Comparison of ENCODE assay signal across 15 cellular contexts in genomic region chr4:5036239-5036638, GRCh38. TPM values are rescaled to one million over a fixed set of nuclear protein-coding genes. Genes with fewer than 3 reads are reported as not detected.
DNase-seq lines count a peak whose midpoint lies in the region; ATAC-seq and TF ChIP-seq lines count a peak whose summit lies in the region.
"Had no signal": no experiment of that assay in that cellular context is flagged by ENCODE, and none has a peak within 500 bp of the region (broad histone marks: within the 10 kb centered on the region; RNA-seq: fewer than 3 reads in every experiment).

No MANE protein-coding gene starts in this region.

- H3K4me1 ChIP-seq in DOHH2 (ENCODE audit: control insufficient read depth, low read length) (peaks cover 16% of the 10 kb centered on the region), Karpas-422 (ENCODE audit: low read length) (peaks cover 9% of the 10 kb centered on the region), adipocyte (ENCODE audit: control insufficient read depth, insufficient read depth, low read length) (peaks cover 29% of the 10 kb centered on the region)

- H3K9ac ChIP-seq in Karpas-422 (ENCODE audit: low read length) = no peak overlapping the region
- H3K9ac ChIP-seq in adipocyte (ENCODE audit: low read length) = no peak overlapping the region

- H3K27ac ChIP-seq in DOHH2 (ENCODE audit: low read depth, low read length) (no peak overlapping the region), Karpas-422 (ENCODE audit: low read length) (no peak overlapping the region)
- H3K27ac ChIP-seq: transverse colon had no signal

- no peaks in the 10 kb centered on the region for H3K79me2 ChIP-seq in DOHH2 (ENCODE audit: control insufficient read depth, low read length)
- no peaks in the 10 kb centered on the region for H3K79me2 ChIP-seq in Karpas-422 (ENCODE audit: low read length)

- H3K9me3 ChIP-seq in DOHH2 (ENCODE audit: control insufficient read depth, insufficient read depth, low read length) = no peaks in the 10 kb centered on the region
- H3K9me3 ChIP-seq in Karpas-422 (ENCODE audit: low read length) = no peaks in the 10 kb centered on the region
- no peaks in the 10 kb centered on the region for H3K9me3 ChIP-seq in adipocyte (ENCODE audit: control insufficient read depth, low read length)
- H3K9me3 ChIP-seq: Caco-2, transverse colon had no signal

- H3K4me2 ChIP-seq in DOHH2 (ENCODE audit: low read length) (peak overlapping the region; percentile 37), Karpas-422 (ENCODE audit: low read depth, low read length, poor library complexity, severe bottlenecking) (no peak overlapping the region)

- no peaks in the 10 kb centered on the region for H3K27me3 ChIP-seq in DOHH2 (ENCODE audit: control insufficient read depth, low read length)
- H3K27me3 ChIP-seq in Karpas-422 (ENCODE audit: low read length) = no peaks in the 10 kb centered on the region
- H3K27me3 ChIP-seq in adipocyte (replicated peaks; ENCODE audit: control insufficient read depth, insufficient read depth, low read length) = no peaks in the 10 kb centered on the region
- H3K27me3 ChIP-seq: transverse colon had no signal

- no peak for TF ChIP-seq CTCF in DOHH2 (IDR thresholded peaks at IDR 0.05; ENCODE audit: low read depth, low read length, poor library complexity, severe bottlenecking)

- H3K36me3 ChIP-seq in DOHH2 (ENCODE audit: control insufficient read depth, low read length) (no peaks in the 10 kb centered on the region), Karpas-422 (ENCODE audit: insufficient read depth, low read length) (no peaks in the 10 kb centered on the region), adipocyte (ENCODE audit: control insufficient read depth, insufficient read depth, low read length, severe bottlenecking) (no peaks in the 10 kb centered on the region)
- H3K36me3 ChIP-seq: transverse colon had no signal

- H4K20me1 ChIP-seq in DOHH2 (ENCODE audit: control insufficient read depth, insufficient read depth, low read depth, low read length) (no peaks in the 10 kb centered on the region), Karpas-422 (ENCODE audit: insufficient read depth, low read depth, low read length) (no peaks in the 10 kb centered on the region)

- H2AFZ ChIP-seq in Karpas-422 (ENCODE audit: low read length) = no peak overlapping the region

- no peak for ATAC-seq in HG03571 (IDR thresholded peaks at IDR 0.05; ENCODE audit: unreplicated experiment)
- ATAC-seq in GM19452 (IDR thresholded peaks at IDR 0.05; ENCODE audit: unreplicated experiment) = no peak

- H3K9me2 ChIP-seq in DOHH2 (replicated peaks; ENCODE audit: control insufficient read depth, low read length) = no peaks in the 10 kb centered on the region
- no peaks in the 10 kb centered on the region for H3K9me2 ChIP-seq in Karpas-422 (replicated peaks; ENCODE audit: insufficient read depth, low read length)

- H3K4me3 ChIP-seq in DOHH2 (ENCODE audit: low read length) (no peak overlapping the region), Karpas-422 (ENCODE audit: low read length) (no peak overlapping the region), adipocyte (ENCODE audit: low read length) (no peak overlapping the region)
- H3K4me3 ChIP-seq: transverse colon had no signal

- no peaks in the 10 kb centered on the region for H3F3A ChIP-seq in DOHH2 (ENCODE audit: control insufficient read depth, insufficient read depth)

- DNase-seq in Karpas-422 (peak; percentile 42), adipocyte (ENCODE audit: low read depth) (peak; percentile 72), kidney tubule cell (ENCODE audit: low spot score) (peak; percentile 39), germinal center (ENCODE audit: low spot score) (no peak), dermis blood vessel endothelial cell (no peak)
- DNase-seq: activated CD4-positive, alpha-beta memory T cell treated with anti-CD3 and anti-CD28 coated beads for 36 hours; activated naive CD4-positive, alpha-beta T cell treated with anti-CD3 and anti-CD28 coated beads, Interleukin-2, amount 10 ng/mL, durations not matched to agents 7 days and 5 days; Caco-2; effector CD4-positive, alpha-beta T cell; NCI-H2171; SW 1271; transverse colon had no signal

RNA-seq across cellular contexts. Expression of gene STK32B, which starts 15.0 kb away (rescaled TPM):
- total RNA-seq in Karpas-422 (2014; rRNA removed; shearing (Covaris generic); ENCODE audit: low replicate concordance) = not detected in 2 replicates
- total RNA-seq in dermis blood vessel endothelial cell = 24.2 and 24.6 TPM in 2 replicates
- total RNA-seq: activated CD4-positive, alpha-beta memory T cell treated with anti-CD3 and anti-CD28 coated beads for 36 hours had no signal

RNA-seq across cellular contexts. Expression of gene CYTL1, which starts 17.0 kb away (rescaled TPM):
- not detected in 2 replicates for total RNA-seq in Karpas-422 (2014; rRNA removed; shearing (Covaris generic); ENCODE audit: low replicate concordance)
- total RNA-seq in dermis blood vessel endothelial cell = 28.9 and 57.5 TPM in 2 replicates
- total RNA-seq: activated CD4-positive, alpha-beta memory T cell treated with anti-CD3 and anti-CD28 coated beads for 36 hours; Caco-2 had no signal

Comparison
In these comparisons a context has a peak if more than half of its experiments do, and no peak if none do; other contexts are left out.
1. DNase-seq: peak in Karpas-422 (single experiment), adipocyte (single experiment) and kidney tubule cell (single experiment); none in germinal center (single experiment) and dermis blood vessel endothelial cell (single experiment).
2. RNA of gene STK32B, which starts 15.0 kb away (total RNA-seq): 24.2 to 24.6 TPM in dermis blood vessel endothelial cell; not detected in Karpas-422; every median in the first group is over 10 times any median in the second.
3. RNA of gene CYTL1, which starts 17.0 kb away (total RNA-seq): 28.9 to 57.5 TPM in dermis blood vessel endothelial cell; not detected in Karpas-422; every median in the first group is over 10 times any median in the second.